Comparison of ENCODE assay signal across 9 cellular contexts in the genomic region with DNA sequence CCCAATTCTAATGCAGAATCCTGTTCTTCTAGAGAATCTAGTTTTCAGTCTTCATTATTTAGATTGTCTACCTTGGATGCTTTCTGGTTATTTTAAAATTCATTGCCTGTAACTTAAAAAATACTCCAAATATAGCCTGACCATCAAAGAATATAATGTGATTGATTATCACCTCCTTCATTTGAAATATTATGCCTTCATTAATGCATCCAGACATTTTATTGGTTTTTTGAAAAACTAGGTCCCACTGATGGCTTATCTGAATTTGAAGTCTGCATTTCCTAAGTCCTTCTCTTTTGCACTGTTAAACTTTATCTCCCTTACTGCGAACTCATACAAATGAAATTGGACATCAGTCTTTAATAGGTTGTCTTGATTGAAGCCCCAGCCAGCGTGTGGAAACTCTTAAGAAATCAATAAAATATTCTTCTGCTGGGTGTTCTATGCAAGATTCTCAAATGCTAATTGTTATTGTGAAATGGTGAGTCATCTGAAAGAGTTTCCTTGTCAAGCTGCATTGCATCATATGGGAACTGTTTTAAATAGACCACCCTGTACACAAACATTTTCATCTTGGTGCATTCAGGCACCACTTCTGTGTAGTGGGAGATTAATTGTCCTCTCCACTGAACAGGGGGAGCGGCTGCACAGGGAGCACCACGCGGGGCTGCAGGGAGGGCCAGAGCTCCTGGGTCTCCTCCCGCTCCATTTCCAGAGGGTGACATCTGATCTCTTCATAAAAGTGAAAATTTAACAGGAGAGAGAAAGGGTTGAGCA.
DNase-seq lines count a peak whose midpoint lies in the region; TF ChIP-seq lines count a peak whose summit lies in the region.
"Had no signal": no experiment of that assay in that cellular context is flagged by ENCODE, and none has a peak within 500 bp of the region (broad histone marks: within the 10 kb centered on the region; RNA-seq: fewer than 3 reads in every experiment).

No MANE protein-coding gene starts in this region.

- H3K27me3 ChIP-seq in ACC112 (ENCODE audit: insufficient read depth, low read length) (peaks cover 3% of the 10 kb centered on the region; the same call in 1 of the 2 replicates), Peyer's patch (no peaks in the 10 kb centered on the region)
- no peaks in the 10 kb centered on the region for H3K27me3 ChIP-seq in effector memory CD4-positive, alpha-beta T cell (replicated peaks; ENCODE audit: control insufficient read depth, insufficient read depth, low read length, poor library complexity, severe bottlenecking)

- H3K79me2 ChIP-seq in ACC112 (ENCODE audit: control insufficient read depth, insufficient read depth, low read length, unreplicated experiment) = no peaks in the 10 kb centered on the region

- H3K27ac ChIP-seq in ACC112 (ENCODE audit: low read depth, low read length) (no peak overlapping the region), Peyer's patch (no peak overlapping the region)
- H3K27ac ChIP-seq in effector memory CD4-positive, alpha-beta T cell (ENCODE audit: insufficient read depth, low read length, poor library complexity, severe bottlenecking) = no peak overlapping the region

- no peaks in the 10 kb centered on the region for H3K9me3 ChIP-seq in effector memory CD4-positive, alpha-beta T cell (ENCODE audit: control insufficient read depth, low read length)
- H3K9me3 ChIP-seq in Peyer's patch = no peaks in the 10 kb centered on the region

- no peak overlapping the region for H2AFZ ChIP-seq in ACC112 (ENCODE audit: low read length, unreplicated experiment)

- H3K4me3 ChIP-seq in ACC112 (ENCODE audit: low read depth, low read length) (peak overlapping the region; percentile 45; the same call in 1 of the 2 replicates), Peyer's patch (no peak overlapping the region)
- no peak overlapping the region for H3K4me3 ChIP-seq in effector memory CD4-positive, alpha-beta T cell (ENCODE audit: insufficient read depth, low read depth, low read length, poor library complexity, severe bottlenecking)

- TF ChIP-seq POLR2A in Peyer's patch (IDR thresholded peaks at IDR 0.05) = no peak

- H3K36me3 ChIP-seq in ACC112 (ENCODE audit: insufficient read depth, low read length) = no peaks in the 10 kb centered on the region
- no peaks in the 10 kb centered on the region for H3K36me3 ChIP-seq in effector memory CD4-positive, alpha-beta T cell (ENCODE audit: control insufficient read depth, insufficient read depth, low read length)
- H3K36me3 ChIP-seq in Peyer's patch = no peaks in the 10 kb centered on the region

- H3K4me1 ChIP-seq in ACC112 (ENCODE audit: control insufficient read depth, insufficient read depth, low read length, unreplicated experiment) (peaks cover 20% of the 10 kb centered on the region), Peyer's patch (no peaks in the 10 kb centered on the region)
- no peaks in the 10 kb centered on the region for H3K4me1 ChIP-seq in effector memory CD4-positive, alpha-beta T cell (ENCODE audit: control insufficient read depth, insufficient read depth, low read length, poor library complexity, severe bottlenecking)

- no peak for TF ChIP-seq CTCF in Peyer's patch (IDR thresholded peaks at IDR 0.05)

- DNase-seq in HS-27A (ENCODE audit: low read depth) (peak; percentile 8), SW480 (ENCODE audit: low spot score) (peak; percentile 64), iris pigment epithelial cell (ENCODE audit: low read depth) (peak; percentile 92), Peyer's patch (no peak), iPS-NIHi11 (ENCODE audit: low spot score) (no peak), NCI-H2227 (lab: John Stamatoyannopoulos, UW; ENCODE audit: unreplicated experiment) (no peak)
- DNase-seq in effector memory CD4-positive, alpha-beta T cell = no peak
- DNase-seq: activated naive CD4-positive, alpha-beta T cell treated with anti-CD3 and anti-CD28 coated beads, Interleukin-2, amount 50 U/mL, for 16 hours had no signal

Comparison
In these comparisons a context has a peak if more than half of its experiments do, and no peak if none do; other contexts are left out.
1. DNase-seq: peak in HS-27A (single experiment), SW480 (single experiment) and iris pigment epithelial cell (single experiment); none in effector memory CD4-positive, alpha-beta T cell (0 of 3), Peyer's patch (0 of 3), iPS-NIHi11 (single experiment) and NCI-H2227 (single experiment).